In the genomic region with DNA sequence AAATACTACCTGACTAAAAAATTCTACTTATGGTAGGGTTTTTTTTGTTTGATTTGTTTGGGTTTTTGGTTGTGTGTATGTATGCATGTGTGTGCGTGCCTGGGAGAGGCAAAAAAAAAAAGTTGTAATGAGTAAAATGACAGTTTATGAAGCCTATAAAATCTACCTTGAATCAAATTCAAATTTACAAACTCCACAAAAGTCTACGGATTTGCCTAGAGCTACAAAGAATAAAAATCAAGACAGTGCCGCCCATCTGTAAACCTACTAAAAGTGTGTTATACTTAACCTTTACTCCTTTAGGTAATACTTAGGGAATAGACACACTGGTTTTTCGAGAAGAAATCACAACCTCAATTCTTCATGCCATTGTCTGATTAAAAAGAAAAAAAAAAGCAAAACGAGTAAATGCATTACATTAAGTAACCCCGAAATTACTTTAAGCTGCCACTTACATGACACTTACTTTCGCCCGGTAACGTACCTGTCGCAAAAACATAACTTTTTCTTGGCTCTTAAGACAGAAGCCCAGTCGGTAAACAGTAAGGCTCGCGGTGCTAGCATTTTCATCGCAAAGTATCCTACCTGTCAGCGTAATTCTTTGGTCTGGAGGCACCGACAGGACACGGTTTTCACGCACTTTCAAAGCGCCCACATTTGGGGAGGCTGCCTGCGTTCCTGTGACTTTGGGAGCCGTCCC, we compare ENCODE assay signal across 9 cellular contexts. TPM values are rescaled to one million over a fixed set of nuclear protein-coding genes. Genes with fewer than 3 reads are reported as not detected.
DNase-seq lines count a peak whose midpoint lies in the region; ATAC-seq, FAIRE-seq and TF ChIP-seq lines count a peak whose summit lies in the region.
"Had no signal": no experiment of that assay in that cellular context is flagged by ENCODE, and none has a peak within 500 bp of the region (broad histone marks: within the 10 kb centered on the region; RNA-seq: fewer than 3 reads in every experiment).

No MANE protein-coding gene starts in this region.

- FAIRE-seq in GM12892 (lab: Jason Lieb, UNC): peak; percentile 58

- peak overlapping the region; percentile 22; the same call in 1 of the 2 replicates for H3K27ac ChIP-seq in PC-9
- no peak overlapping the region for H3K27ac ChIP-seq in fibroblast of lung (ENCODE audit: insufficient read depth, low read length)
- H3K27ac ChIP-seq: neutrophil had no signal

- H3K9me2 ChIP-seq in PC-9 (ENCODE audit: insufficient read depth): no peaks in the 10 kb centered on the region

- H4K20me1 ChIP-seq in PC-9 (ENCODE audit: insufficient read depth) (no peaks in the 10 kb centered on the region; the same call in 1 of the 2 replicates), fibroblast of lung (ENCODE audit: control insufficient read depth, extremely low read depth, insufficient read depth, low read length) (no peaks in the 10 kb centered on the region)

- no peak for DNase-seq in GM12892 (ENCODE audit: insufficient read length)
- no peak for DNase-seq in PC-9
- DNase-seq in fibroblast of lung (ENCODE audit: low read depth in 2 of 2): no peak
- DNase-seq in retinal pigment epithelial cell (ENCODE audit: low read depth): no peak
- no peak for DNase-seq in NCI-H1694 (lab: John Stamatoyannopoulos, UW)
- DNase-seq in NOMO-1 treated with dmso at 0.1 percent for 144 hours (lab: John Stamatoyannopoulos, UW; ENCODE audit: unreplicated experiment): no peak

- no peaks in the 10 kb centered on the region for H3K27me3 ChIP-seq in PC-9 (ENCODE audit: insufficient read depth, low read depth)
- H3K27me3 ChIP-seq in fibroblast of lung (ENCODE audit: control insufficient read depth, insufficient read depth, low read length): no peaks in the 10 kb centered on the region

- peak overlapping the region; percentile 92 for H3K4me2 ChIP-seq in PC-9
- H3K4me2 ChIP-seq in fibroblast of lung (ENCODE audit: extremely low read depth, insufficient read depth, low read length): peak overlapping the region; percentile 98

- intact Hi-C loops in PC-9 (cut with micrococcal nuclease; ENCODE audit: unreplicated experiment): loop anchor here (5.0 kb wide), 1 partner anchor 52 kb away; no protein-coding TSS in a partner anchor

- peaks cover 35% of the 10 kb centered on the region for H3F3A ChIP-seq in PC-9 (ENCODE audit: insufficient read depth, low read depth)

- ATAC-seq in GM21515 (IDR thresholded peaks at IDR 0.05; ENCODE audit: unreplicated experiment) (no peak), GM21360 (IDR thresholded peaks at IDR 0.05; ENCODE audit: unreplicated experiment) (no peak)

- TF ChIP-seq POLR2A in GM12892 (IDR thresholded peaks at IDR 0.05; ENCODE audit: low read depth, low read length): no peak

- CTCF ChIA-PET in PC-9 (lab: Charles Lee): interaction anchor here (1.5 kb wide), 1 partner anchor 55 kb away, joined by 5 read pairs; no protein-coding TSS in a partner anchor

- H3K36me3 ChIP-seq in PC-9 (ENCODE audit: low read depth) (no peaks in the 10 kb centered on the region), fibroblast of lung (ENCODE audit: control insufficient read depth, insufficient read depth, low read length) (no peaks in the 10 kb centered on the region)
- H3K36me3 ChIP-seq: neutrophil had no signal

- peaks cover 67% of the 10 kb centered on the region for H3K4me1 ChIP-seq in PC-9 (replicated peaks; ENCODE audit: insufficient read depth)
- no peaks in the 10 kb centered on the region for H3K4me1 ChIP-seq in fibroblast of lung (ENCODE audit: control insufficient read depth, extremely low read depth, insufficient read depth, low read length)

- POLR2A ChIA-PET in PC-9 (lab: Charles Lee; ENCODE audit: unreplicated experiment): interaction anchor here (0.5 kb wide), 1 partner anchor 208 kb away, joined by 9 read pairs; no protein-coding TSS in a partner anchor

- peak overlapping the region; percentile 94 for H3K4me3 ChIP-seq in PC-9
- peak overlapping the region; percentile 67 to 92 (median 79) for H3K4me3 ChIP-seq in fibroblast of lung (replicated peaks in 1 of 4; ENCODE audit: control extremely low read depth in 1 of 4, insufficient read depth in 1 of 4, low read depth in 3 of 4, low read length in 4 of 4)
- peak overlapping the region; percentile 86 for H3K4me3 ChIP-seq in retinal pigment epithelial cell (ENCODE audit: low read length)

- no peaks in the 10 kb centered on the region for H3K9me3 ChIP-seq in PC-9 (ENCODE audit: insufficient read depth, low read depth)
- no peaks in the 10 kb centered on the region for H3K9me3 ChIP-seq in fibroblast of lung (ENCODE audit: control insufficient read depth, insufficient read depth, low read depth, low read length)
- H3K9me3 ChIP-seq: neutrophil had no signal

- no peak for TF ChIP-seq CTCF in PC-9 (conservative IDR thresholded peaks at IDR 0.05)
- TF ChIP-seq CTCF in fibroblast of lung (conservative IDR thresholded peaks at IDR 0.05 in 1 of 2, IDR thresholded peaks at IDR 0.05 in 1 of 2; ENCODE audit: low read depth in 1 of 2, low read length in 2 of 2): no peak
- TF ChIP-seq CTCF in retinal pigment epithelial cell (conservative IDR thresholded peaks at IDR 0.05; ENCODE audit: low read depth, low read length): no peak

- H3K79me2 ChIP-seq in PC-9 (ENCODE audit: low read depth) (peaks cover 69% of the 10 kb centered on the region), fibroblast of lung (ENCODE audit: control insufficient read depth, insufficient read depth, low read length) (peaks cover 6% of the 10 kb centered on the region)

- peak overlapping the region; percentile 84 for H2AFZ ChIP-seq in PC-9
- peak overlapping the region; percentile 72 for H2AFZ ChIP-seq in fibroblast of lung (ENCODE audit: low read length)

- TSS peak; percentile 57 for BruUV-seq in PC-9 (replicated peaks; lab: Mats Ljungman, UMichigan)

- H3K9ac ChIP-seq in fibroblast of lung (ENCODE audit: insufficient read depth, low read length): peak overlapping the region; percentile 33

RNA-seq across cellular contexts. Expression of gene SYDE2, which starts 1.0 kb away (rescaled TPM):
- 1.6 TPM for polyA plus RNA-seq in GM12892 (2012; ENCODE audit: missing spikeins)
- total RNA-seq in PC-9 (2021): 8.9 and 10.3 TPM in 2 replicates
- 7.4 TPM in 2 replicates for total RNA-seq in fibroblast of lung
- polyA plus RNA-seq in fibroblast of lung: 2.9 and 3.6 TPM in 2 replicates
- polyA plus RNA-seq in fibroblast of lung (2012): 1.3 and 1.8 TPM in 2 replicates
- polyA minus RNA-seq in fibroblast of lung (ENCODE audit: low replicate concordance): 2.6 and 4.5 TPM in 2 replicates

RNA-seq across cellular contexts. Expression of gene C1orf52, which starts 59.6 kb away (rescaled TPM):
- 21.7 TPM for polyA plus RNA-seq in GM12892 (2012; ENCODE audit: missing spikeins)
- 20.7 and 23.3 TPM in 2 replicates for total RNA-seq in PC-9 (2021)
- total RNA-seq in fibroblast of lung: 10.0 and 11.4 TPM in 2 replicates
- 16.4 and 24.7 TPM in 2 replicates for polyA plus RNA-seq in fibroblast of lung
- 17.1 and 25.7 TPM in 2 replicates for polyA plus RNA-seq in fibroblast of lung (2012)
- 3.0 and 26.7 TPM in 2 replicates for polyA minus RNA-seq in fibroblast of lung (ENCODE audit: low replicate concordance)
